ENCODE assay signal across 1 cellular context in the genomic region with DNA sequence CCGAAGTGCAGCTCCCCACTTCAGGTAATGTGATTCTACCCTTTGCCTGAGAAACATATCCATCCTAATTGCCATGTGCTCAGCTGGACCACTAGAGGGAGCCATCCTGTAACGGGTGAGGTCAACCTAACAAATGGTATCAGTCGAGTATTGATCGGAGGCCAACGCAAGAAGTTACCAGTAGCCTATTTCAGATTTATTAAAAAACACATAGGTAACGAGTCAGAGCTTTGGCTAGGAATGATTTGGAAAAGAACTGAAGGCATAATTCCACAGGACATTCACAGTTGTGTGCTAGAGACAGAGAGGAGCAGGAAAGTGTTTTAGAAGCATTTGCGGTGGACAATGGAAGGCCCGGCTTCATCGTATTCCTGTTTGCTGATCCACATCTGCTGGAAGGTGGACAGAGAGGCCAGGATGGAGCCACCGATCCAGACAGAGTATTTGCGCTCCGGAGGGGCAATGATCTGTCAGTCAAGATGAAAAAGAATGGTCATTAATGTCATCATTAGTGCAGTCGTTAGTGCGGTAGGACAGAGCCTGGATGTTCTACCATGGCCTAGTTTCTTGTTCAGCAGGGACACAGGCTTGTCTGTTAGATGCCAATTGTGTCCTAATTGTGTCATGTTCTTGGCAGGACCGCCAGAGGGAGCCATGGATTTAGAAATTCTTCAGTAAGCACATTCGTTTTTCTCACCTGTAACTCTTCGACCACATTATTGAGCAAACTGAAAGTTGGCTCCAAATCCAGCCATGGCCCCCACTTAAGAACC.
A peak's percentile ranks its signal among the peaks of the same experiment; 100 is the strongest.
TF ChIP-seq lines count a peak whose summit lies in the region.

No MANE protein-coding gene starts in this region.

TF ChIP-seq in H1, 55 proteins besides CTCF, POLR2A, EP300 and RAD21 (continued from another document):
- TF ChIP-seq JUND (IDR thresholded peaks at IDR 0.05; ENCODE audit: low read length) (peak; percentile 19; the same call in 1 of the 2 replicates), TEAD4 (IDR thresholded peaks at IDR 0.05; ENCODE audit: low read depth, low read length) (peak; percentile 56), YY1 (IDR thresholded peaks at IDR 0.05; ENCODE audit: low read depth, low read length) (0 out of 2 replicates have a peak, but pooled peaks have one; percentile 5), GABPA (IDR thresholded peaks at IDR 0.05; ENCODE audit: borderline replicate concordance, insufficient read depth, low read length) (no peak), CREB1 (IDR thresholded peaks at IDR 0.05) (no peak), EGR1 (IDR thresholded peaks at IDR 0.05; ENCODE audit: borderline replicate concordance, low read depth, low read length) (no peak), HDAC2 (IDR thresholded peaks at IDR 0.05; ENCODE audit: borderline replicate concordance in 1 of 2, low read depth in 2 of 2, low read length in 2 of 2) (0 out of 4 replicates have a peak, but pooled peaks of 1 of the 2 experiments have one; percentile 19)
- TF ChIP-seq, protein P1, sequence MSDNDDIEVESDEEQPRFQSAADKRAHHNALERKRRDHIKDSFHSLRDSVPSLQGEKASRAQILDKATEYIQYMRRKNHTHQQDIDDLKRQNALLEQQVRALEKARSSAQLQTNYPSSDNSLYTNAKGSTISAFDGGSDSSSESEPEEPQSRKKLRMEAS (IDR thresholded peaks at IDR 0.05) = peak; percentile 69; the same call in 1 of the 2 replicates
- TF ChIP-seq, protein P2, sequence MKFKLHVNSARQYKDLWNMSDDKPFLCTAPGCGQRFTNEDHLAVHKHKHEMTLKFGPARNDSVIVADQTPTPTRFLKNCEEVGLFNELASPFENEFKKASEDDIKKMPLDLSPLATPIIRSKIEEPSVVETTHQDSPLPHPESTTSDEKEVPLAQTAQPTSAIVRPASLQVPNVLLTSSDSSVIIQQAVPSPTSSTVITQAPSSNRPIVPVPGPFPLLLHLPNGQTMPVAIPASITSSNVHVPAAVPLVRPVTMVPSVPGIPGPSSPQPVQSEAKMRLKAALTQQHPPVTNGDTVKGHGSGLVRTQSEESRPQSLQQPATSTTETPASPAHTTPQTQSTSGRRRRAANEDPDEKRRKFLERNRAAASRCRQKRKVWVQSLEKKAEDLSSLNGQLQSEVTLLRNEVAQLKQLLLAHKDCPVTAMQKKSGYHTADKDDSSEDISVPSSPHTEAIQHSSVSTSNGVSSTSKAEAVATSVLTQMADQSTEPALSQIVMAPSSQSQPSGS (IDR thresholded peaks at IDR 0.05; ENCODE audit: low read length) = 0 out of 2 replicates have a peak, but pooled peaks have one; percentile 51
